10 cellular contexts compared by ENCODE assay signal in genomic region chr2:54470241-54470938, GRCh38. TPM values are rescaled to one million over a fixed set of nuclear protein-coding genes. Genes with fewer than 3 reads are reported as not detected.
DNase-seq lines count a peak whose midpoint lies in the region; ATAC-seq and TF ChIP-seq lines count a peak whose summit lies in the region.
"Had no signal": no experiment of that assay in that cellular context is flagged by ENCODE, and none has a peak within 500 bp of the region (broad histone marks: within the 10 kb centered on the region; RNA-seq: fewer than 3 reads in every experiment).

No MANE protein-coding gene starts in this region.

- WGBS in suprapubic skin, result 40% methylated on average over 7 of the region's 7 CpGs

- no peak overlapping the region for H3K4me3 ChIP-seq in suprapubic skin

- TF ChIP-seq CTCF in suprapubic skin (IDR thresholded peaks at IDR 0.05), result no peak

- H3K9me3 ChIP-seq in suprapubic skin, result no peaks in the 10 kb centered on the region

- no peaks in the 10 kb centered on the region for H3K27me3 ChIP-seq in suprapubic skin

- no peak for TF ChIP-seq EP300 in suprapubic skin (IDR thresholded peaks at IDR 0.05)

- DNase-seq in HCEC 1CT, result peak; percentile 30
- DNase-seq in astrocyte of the hippocampus (ENCODE audit: low read depth, low spot score), result peak; percentile 70
- peak; percentile 86 for DNase-seq in iris pigment epithelial cell (ENCODE audit: low read depth)
- DNase-seq in suprapubic skin (ENCODE audit: low spot score in 2 of 2), result no peak
- no peak for DNase-seq in DMS53 (lab: John Stamatoyannopoulos, UW)
- no peak for DNase-seq in NCI-H1105 treated with DMSO at 0.1 percent for 48 hours (lab: John Stamatoyannopoulos, UW)
- DNase-seq: naive B cell, NCI-H1105 had no signal

- TF ChIP-seq POLR2A in suprapubic skin (IDR thresholded peaks at IDR 0.05), result no peak

- H3K4me1 ChIP-seq in suprapubic skin, result peaks cover 40% of the 10 kb centered on the region

- H3K27ac ChIP-seq in suprapubic skin, result peak overlapping the region; percentile 59

- H3K36me3 ChIP-seq in suprapubic skin, result no peaks in the 10 kb centered on the region

- no peak for ATAC-seq in HG02588 (IDR thresholded peaks at IDR 0.05; ENCODE audit: unreplicated experiment)
- no peak for ATAC-seq in GM18868 (IDR thresholded peaks at IDR 0.05; ENCODE audit: unreplicated experiment)

RNA-seq across cellular contexts. Expression of gene SPTBN1, which starts 14.3 kb away (rescaled TPM):
- 100 to 1,000 TPM; 173 to 250 (median 203) TPM for total RNA-seq in suprapubic skin

Comparison
In these comparisons a context has a peak if more than half of its experiments do, and no peak if none do; other contexts are left out.
1. DNase-seq: peak in HCEC 1CT (single experiment), astrocyte of the hippocampus (single experiment) and iris pigment epithelial cell (single experiment); none in suprapubic skin (0 of 2), DMS53 (single experiment) and NCI-H1105 treated with DMSO at 0.1 percent for 48 hours (single experiment).